Comparison of ENCODE assay signal across 27 cellular contexts in genomic region chr7:130595986-130596385, GRCh38.
DNase-seq lines count a peak whose midpoint lies in the region; ATAC-seq and TF ChIP-seq lines count a peak whose summit lies in the region.
"Had no signal": no experiment of that assay in that cellular context is flagged by ENCODE, and none has a peak within 500 bp of the region (broad histone marks: within the 10 kb centered on the region; RNA-seq: fewer than 3 reads in every experiment).

No MANE protein-coding gene starts in this region.

- H3K4me1 ChIP-seq in hepatocyte (ENCODE audit: insufficient read depth): no peaks in the 10 kb centered on the region
- H3K4me1 ChIP-seq: prostate gland, testis, vagina had no signal

- no peaks in the 10 kb centered on the region for H4K20me1 ChIP-seq in hepatocyte (ENCODE audit: insufficient read depth, poor library complexity, severe bottlenecking)

- H3K9me3 ChIP-seq in hepatocyte (ENCODE audit: low read depth): no peaks in the 10 kb centered on the region
- H3K9me3 ChIP-seq: mucosa of descending colon, prostate gland, testis, vagina had no signal

- ATAC-seq in omental fat pad (ENCODE audit: low FRiP score): no peak
- ATAC-seq: activated CD4-positive, alpha-beta T cell treated with anti-CD3 and anti-CD28 coated beads for 36 hours; activated T-cell treated with anti-CD3 and anti-CD28 coated beads, Interleukin-2, amount 50 U/mL, for 4 hours; mucosa of descending colon; Panc1 had no signal

- 91% methylated on average over 4 of the region's 4 CpGs for WGBS in hepatocyte (ENCODE audit: low lambda C conversion rate, missing lambda C conversion rate)

- H3K36me3 ChIP-seq in hepatocyte (replicated peaks; ENCODE audit: insufficient read depth, low read depth): no peaks in the 10 kb centered on the region
- H3K36me3 ChIP-seq: prostate gland, vagina had no signal

- no peaks in the 10 kb centered on the region for H3K79me2 ChIP-seq in hepatocyte

- H3K27ac ChIP-seq in hepatocyte: no peak overlapping the region
- H3K27ac ChIP-seq: KMS-11, prostate gland, testis, vagina had no signal

- H3K27me3 ChIP-seq in hepatocyte: no peaks in the 10 kb centered on the region
- H3K27me3 ChIP-seq: testis, vagina had no signal

- no peak overlapping the region for H3K4me3 ChIP-seq in hepatocyte
- H3K4me3 ChIP-seq: mucosa of descending colon, prostate gland, testis, vagina had no signal

- TF ChIP-seq CTCF in hepatocyte (IDR thresholded peaks at IDR 0.05; ENCODE audit: poor library complexity) (no peak), omental fat pad (IDR thresholded peaks at IDR 0.05) (no peak), GM10266 (IDR thresholded peaks at IDR 0.05; ENCODE audit: control insufficient read depth, insufficient read depth, low read depth, missing control alignments) (no peak)

- TF ChIP-seq POLR2A in erythroblast (IDR thresholded peaks at IDR 0.05; ENCODE audit: low read length): no peak

- H2AFZ ChIP-seq in hepatocyte: no peak overlapping the region

- H3K4me2 ChIP-seq in hepatocyte: no peak overlapping the region
- H3K4me2 ChIP-seq: KMS-11 had no signal

- DNase-seq in A172 (ENCODE audit: low spot score): peak; percentile 8
- DNase-seq in EL: peak; percentile 1
- DNase-seq in astrocyte of the hippocampus (ENCODE audit: low read depth, low spot score): peak; percentile 1
- DNase-seq in hepatocyte (ENCODE audit: low spot score): peak; percentile 5
- no peak for DNase-seq in omental fat pad (ENCODE audit: low spot score)
- no peak for DNase-seq in erythroblast (lab: John Stamatoyannopoulos, UW)
- DNase-seq in nucleus accumbens (lab: John Stamatoyannopoulos, UW): no peak
- no peak for DNase-seq in GM10266 (ENCODE audit: extremely low spot score)
- DNase-seq: activated CD4-positive, alpha-beta T cell treated with anti-CD3 and anti-CD28 coated beads for 36 hours; activated CD8-positive, alpha-beta memory T cell treated with anti-CD3 and anti-CD28 coated beads for 24 hours; activated naive CD4-positive, alpha-beta T cell; activated T-cell treated with anti-CD3 and anti-CD28 coated beads, Interleukin-2, amount 50 U/mL, for 4 hours; amniotic stem cell; CD4-positive, CD25-positive, alpha-beta regulatory T cell; DMS153; effector CD4-positive, alpha-beta T cell; NCI-H1092; NCI-H2029; NCI-H446; small intestine; stimulated activated naive CD4-positive, alpha-beta T cell; testis had no signal

- no peaks in the 10 kb centered on the region for H3K9me2 ChIP-seq in hepatocyte (replicated peaks; ENCODE audit: insufficient read depth)

Comparison
In these comparisons a context has a peak if more than half of its experiments do, and no peak if none do; other contexts are left out.
1. DNase-seq: peak in A172 (single experiment), EL (single experiment), astrocyte of the hippocampus (single experiment) and hepatocyte (single experiment); none in omental fat pad (single experiment), erythroblast (0 of 2), nucleus accumbens (0 of 56) and GM10266 (single experiment).